Comparison of ENCODE assay signal across 18 cellular contexts in genomic region chr12:57579011-57579410, GRCh38. TPM values are rescaled to one million over a fixed set of nuclear protein-coding genes. Genes with fewer than 3 reads are reported as not detected.
DNase-seq lines count a peak whose midpoint lies in the region; ATAC-seq and TF ChIP-seq lines count a peak whose summit lies in the region.
"Had no signal": no experiment of that assay in that cellular context is flagged by ENCODE, and none has a peak within 500 bp of the region (broad histone marks: within the 10 kb centered on the region; RNA-seq: fewer than 3 reads in every experiment).

No MANE protein-coding gene starts in this region.

- TF ChIP-seq CTCF in choroid plexus epithelial cell (conservative IDR thresholded peaks at IDR 0.05; ENCODE audit: low read depth, low read length): no peak

- DNase-seq in Daoy (ENCODE audit: low read depth): peak; percentile 25
- DNase-seq in ELR (ENCODE audit: low read depth): peak; percentile 30
- DNase-seq in choroid plexus epithelial cell (ENCODE audit: low read depth): peak; percentile 13
- DNase-seq in stimulated activated naive B cell treated with anti-CD40 and anti-IgM and Interleukin-4, amounts not matched to agents 10 μg/mL and 1 μg/mL and 100 μg/mL, for 72 hours: no peak
- no peak for DNase-seq in GM19240 (ENCODE audit: insufficient read length, low spot score)
- no peak for DNase-seq in DMS153 (lab: John Stamatoyannopoulos, UW)
- DNase-seq in AML-193 (lab: John Stamatoyannopoulos, UW): no peak
- DNase-seq: ACHN; CD4-positive, alpha-beta memory T cell; DMS79 treated with DMSO at 0.1 percent for 48 hours; GDM1; Karpas-422; KBM-7 had no signal

- H3K27ac Mint-ChIP-seq in stimulated activated naive B cell treated with anti-CD40 and anti-IgM and Interleukin-4, amounts not matched to agents 10 μg/mL and 1 μg/mL and 100 μg/mL, for 72 hours: peak overlapping the region; percentile 20
- H3K27ac Mint-ChIP-seq: CD14-positive monocyte; CD4-positive, alpha-beta memory T cell; IgD-negative memory B cell had no signal

- H3K4me1 Mint-ChIP-seq in stimulated activated naive B cell treated with anti-CD40 and anti-IgM and Interleukin-4, amounts not matched to agents 10 μg/mL and 1 μg/mL and 100 μg/mL, for 72 hours: peaks cover 2 to 7% of the 10 kb centered on the region in 2 donors

- no peak for ATAC-seq in stimulated activated naive B cell treated with anti-CD40 and anti-IgM and Interleukin-4, amounts not matched to agents 10 μg/mL and 1 μg/mL and 100 μg/mL, for 72 hours (replicated peaks)

- no peak overlapping the region for H3K4me3 ChIP-seq in choroid plexus epithelial cell (ENCODE audit: low read depth, low read length)
- H3K4me3 ChIP-seq: BLaER1, HAP-1 had no signal

- no peak overlapping the region for H3K4me3 Mint-ChIP-seq in stimulated activated naive B cell treated with anti-CD40 and anti-IgM and Interleukin-4, amounts not matched to agents 10 μg/mL and 1 μg/mL and 100 μg/mL, for 72 hours
- H3K4me3 Mint-ChIP-seq: CD14-positive monocyte; CD4-positive, alpha-beta memory T cell; IgD-negative memory B cell had no signal

- H3K27me3 Mint-ChIP-seq in stimulated activated naive B cell treated with anti-CD40 and anti-IgM and Interleukin-4, amounts not matched to agents 10 μg/mL and 1 μg/mL and 100 μg/mL, for 72 hours: peaks cover 25 to 59% of the 10 kb centered on the region in 2 donors

- H3K9me3 Mint-ChIP-seq in stimulated activated naive B cell treated with anti-CD40 and anti-IgM and Interleukin-4, amounts not matched to agents 10 μg/mL and 1 μg/mL and 100 μg/mL, for 72 hours: no peaks in the 10 kb centered on the region
- H3K9me3 Mint-ChIP-seq: CD14-positive monocyte; CD4-positive, alpha-beta memory T cell; IgD-negative memory B cell had no signal

- peaks cover 0 to 3% of the 10 kb centered on the region in 2 donors for H3K36me3 Mint-ChIP-seq in stimulated activated naive B cell treated with anti-CD40 and anti-IgM and Interleukin-4, amounts not matched to agents 10 μg/mL and 1 μg/mL and 100 μg/mL, for 72 hours
- H3K36me3 Mint-ChIP-seq: CD14-positive monocyte; CD4-positive, alpha-beta memory T cell had no signal

RNA-seq across cellular contexts. Expression of gene PIP4K2C, which starts 12.0 kb away (rescaled TPM):
- total RNA-seq in Daoy (2014; rRNA removed; shearing (Covaris generic)): 35.2 and 44.9 TPM in 2 replicates

RNA-seq across cellular contexts. Expression of gene DTX3, which starts 25.6 kb away (rescaled TPM):
- 12.3 and 12.7 TPM in 2 replicates for total RNA-seq in Daoy (2014; rRNA removed; shearing (Covaris generic))
- total RNA-seq: HT-29 had no signal

RNA-seq across cellular contexts. Expression of gene KIF5A, which starts 29.2 kb away (rescaled TPM):
- total RNA-seq in Daoy (2014; rRNA removed; shearing (Covaris generic)): 0.69 and 1.0 TPM in 2 replicates
- total RNA-seq: HT-29 had no signal

RNA-seq across cellular contexts. Expression of gene DCTN2, which starts 32.0 kb away (rescaled TPM):
- total RNA-seq in Daoy (2014; rRNA removed; shearing (Covaris generic)): 108 and 118 TPM in 2 replicates

RNA-seq across cellular contexts. Expression of gene ARHGEF25, which starts 32.2 kb away (rescaled TPM):
- total RNA-seq in Daoy (2014; rRNA removed; shearing (Covaris generic)): 0.95 and 5.6 TPM in 2 replicates

Comparison
In these comparisons a context has a peak if more than half of its experiments do, and no peak if none do; other contexts are left out.
1. DNase-seq: peak in Daoy (single experiment), ELR (single experiment) and choroid plexus epithelial cell (single experiment); none in stimulated activated naive B cell treated with anti-CD40 and anti-IgM and Interleukin-4, amounts not matched to agents 10 μg/mL and 1 μg/mL and 100 μg/mL, for 72 hours (single experiment), GM19240 (single experiment), DMS153 (single experiment) and AML-193 (0 of 2).